ENCODE assay signal across 8 cellular contexts in the genomic region with DNA sequence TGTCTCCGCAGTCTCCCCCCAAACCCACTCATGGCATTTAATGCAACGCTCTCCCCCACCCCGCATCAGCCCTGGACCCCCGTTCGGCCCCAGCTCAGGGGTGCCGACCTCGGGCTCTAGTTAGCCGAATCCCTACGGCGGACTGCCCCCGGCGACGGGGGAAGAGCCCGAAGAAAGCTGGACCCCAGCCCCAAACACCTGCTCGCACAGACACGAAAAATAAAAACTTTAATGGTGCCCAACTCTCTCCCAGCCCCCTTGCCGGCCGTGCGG. TPM values are rescaled to one million over a fixed set of nuclear protein-coding genes. Genes with fewer than 3 reads are reported as not detected.
DNase-seq lines count a peak whose midpoint lies in the region; ATAC-seq and TF ChIP-seq lines count a peak whose summit lies in the region.

No MANE protein-coding gene starts in this region.

- H3K9ac ChIP-seq in endodermal cell (ENCODE audit: extremely low read depth, low read length, poor library complexity, severe bottlenecking) = peak overlapping the region; percentile 95

- H3K27me3 ChIP-seq in CD4-positive, CD25-positive, alpha-beta regulatory T cell (ENCODE audit: control insufficient read depth, insufficient read depth, low read length) = peaks cover 3% of the 10 kb centered on the region
- no peaks in the 10 kb centered on the region for H3K27me3 ChIP-seq in SJCRH30
- no peaks in the 10 kb centered on the region for H3K27me3 ChIP-seq in endodermal cell (ENCODE audit: control insufficient read depth, insufficient read depth, low read length, poor library complexity, severe bottlenecking)
- H3K27me3 ChIP-seq in osteoblast (ENCODE audit: insufficient read depth, low read length) = no peaks in the 10 kb centered on the region

- no peak for ATAC-seq in CD4-positive, CD25-positive, alpha-beta regulatory T cell (ENCODE audit: low read depth in 2 of 2)
- no peak for ATAC-seq in HG03045 (IDR thresholded peaks at IDR 0.05; ENCODE audit: unreplicated experiment)

- H3K27ac ChIP-seq in CD4-positive, CD25-positive, alpha-beta regulatory T cell (ENCODE audit: insufficient read depth, low read length, poor library complexity, severe bottlenecking) = peak overlapping the region; percentile 77
- H3K27ac ChIP-seq in SJCRH30 = peak overlapping the region; percentile 74
- H3K27ac ChIP-seq in endodermal cell (ENCODE audit: low read depth, low read length) = peak overlapping the region; percentile 96
- H3K27ac ChIP-seq in osteoblast (ENCODE audit: low read depth, low read length) = peak overlapping the region; percentile 62

- peak overlapping the region; percentile 91 for H3K4me3 ChIP-seq in CD4-positive, CD25-positive, alpha-beta regulatory T cell (ENCODE audit: low read depth, low read length)
- H3K4me3 ChIP-seq in SJCRH30 = peak overlapping the region; percentile 88
- peak overlapping the region; percentile 98 for H3K4me3 ChIP-seq in endodermal cell (ENCODE audit: low read length)
- peak overlapping the region; percentile 85 for H3K4me3 ChIP-seq in osteoblast (ENCODE audit: insufficient read depth, low read length)

- peaks cover 3% of the 10 kb centered on the region for H3K36me3 ChIP-seq in CD4-positive, CD25-positive, alpha-beta regulatory T cell (ENCODE audit: control insufficient read depth, insufficient read depth, low read length)
- H3K36me3 ChIP-seq in SJCRH30 = peaks cover 30% of the 10 kb centered on the region
- peaks cover 31% of the 10 kb centered on the region for H3K36me3 ChIP-seq in endodermal cell (ENCODE audit: control insufficient read depth, insufficient read depth, low read length)
- peaks cover 4% of the 10 kb centered on the region for H3K36me3 ChIP-seq in osteoblast (ENCODE audit: insufficient read depth, low read length)

- 0% methylated on average over 19 of the region's 19 CpGs; no CpG with 5 or more reads in 1 of the 2 experiments for WGBS in endodermal cell (ENCODE audit: insufficient coverage in 1 of 2, insufficient read length in 1 of 2), 2 experiments

- H3K27ac Mint-ChIP-seq in CD4-positive, CD25-positive, alpha-beta regulatory T cell = peak overlapping the region; percentile 92 to 97 (median 93)
- peak overlapping the region; percentile 97 for H3K27ac Mint-ChIP-seq in endodermal cell

- H4K20me1 ChIP-seq in osteoblast (ENCODE audit: insufficient read depth, low read length) = peaks cover 19% of the 10 kb centered on the region

- H3K9me3 ChIP-seq in CD4-positive, CD25-positive, alpha-beta regulatory T cell (ENCODE audit: control insufficient read depth in 2 of 2, low read length in 2 of 2) = no peaks in the 10 kb centered on the region
- H3K9me3 ChIP-seq in SJCRH30 (replicated peaks) (no peaks in the 10 kb centered on the region), endodermal cell (ENCODE audit: control insufficient read depth, low read length) (no peaks in the 10 kb centered on the region), osteoblast (ENCODE audit: low read depth, low read length) (no peaks in the 10 kb centered on the region)

- H3K36me3 Mint-ChIP-seq in CD4-positive, CD25-positive, alpha-beta regulatory T cell = peaks cover 2% of the 10 kb centered on the region
- peaks cover 31% of the 10 kb centered on the region for H3K36me3 Mint-ChIP-seq in endodermal cell (ENCODE audit: low read depth)

- H3K9me3 Mint-ChIP-seq in CD4-positive, CD25-positive, alpha-beta regulatory T cell = no peaks in the 10 kb centered on the region
- H3K9me3 Mint-ChIP-seq in endodermal cell = no peaks in the 10 kb centered on the region

- TF ChIP-seq CTCF in endodermal cell (conservative IDR thresholded peaks at IDR 0.05) = no peak
- TF ChIP-seq CTCF in osteoblast (IDR thresholded peaks at IDR 0.05; ENCODE audit: extremely low read depth, low read depth, low read length) = no peak

- H3K4me1 Mint-ChIP-seq in CD4-positive, CD25-positive, alpha-beta regulatory T cell = peaks cover 0 to 44% (median 34%) of the 10 kb centered on the region in 4 donors
- peaks cover 49% of the 10 kb centered on the region for H3K4me1 Mint-ChIP-seq in endodermal cell

- peaks cover 40% of the 10 kb centered on the region for H3K4me1 ChIP-seq in CD4-positive, CD25-positive, alpha-beta regulatory T cell (ENCODE audit: control insufficient read depth, insufficient read depth, low read length, poor library complexity, severe bottlenecking)
- peaks cover 12% of the 10 kb centered on the region for H3K4me1 ChIP-seq in SJCRH30
- peaks cover 27% of the 10 kb centered on the region for H3K4me1 ChIP-seq in endodermal cell (ENCODE audit: control insufficient read depth, insufficient read depth, low read length)
- peaks cover 41% of the 10 kb centered on the region for H3K4me1 ChIP-seq in osteoblast (ENCODE audit: insufficient read depth, low read length)

- peaks cover 30% of the 10 kb centered on the region for H3K27me3 Mint-ChIP-seq in CD4-positive, CD25-positive, alpha-beta regulatory T cell
- peaks cover 10% of the 10 kb centered on the region for H3K27me3 Mint-ChIP-seq in endodermal cell (ENCODE audit: insufficient read depth)

- peak overlapping the region; percentile 95 to 99 (median 98) for H3K4me3 Mint-ChIP-seq in CD4-positive, CD25-positive, alpha-beta regulatory T cell
- H3K4me3 Mint-ChIP-seq in endodermal cell = peak overlapping the region; percentile 98

- no peak for DNase-seq in CD4-positive, CD25-positive, alpha-beta regulatory T cell
- DNase-seq in SJCRH30 = no peak
- DNase-seq in endodermal cell = no peak
- no peak for DNase-seq in osteoblast (ENCODE audit: insufficient read length, low spot score, missing footprints)
- DNase-seq in hippocampal formation (lab: John Stamatoyannopoulos, UW) = no peak
- DNase-seq in HuH-7.5 (ENCODE audit: low spot score) = no peak
- DNase-seq in NCI-H345 (lab: John Stamatoyannopoulos, UW) = no peak

- peak overlapping the region; percentile 92 for H3K4me2 ChIP-seq in osteoblast (ENCODE audit: insufficient read depth, low read length)

- peak overlapping the region; percentile 44 for H2AFZ ChIP-seq in osteoblast (ENCODE audit: low read length)

- H3K79me2 ChIP-seq in osteoblast (ENCODE audit: insufficient read depth, low read length) = peaks cover 44% of the 10 kb centered on the region

RNA-seq across cellular contexts. Expression of gene RCC2, which starts 0.6 kb away (rescaled TPM):
- 36.0 TPM for total RNA-seq in CD4-positive, CD25-positive, alpha-beta regulatory T cell
- 10 to 100 TPM; 13.1 to 19.4 (median 16.1) TPM for polyA plus RNA-seq in CD4-positive, CD25-positive, alpha-beta regulatory T cell
- 169 and 170 TPM in 2 replicates for total RNA-seq in SJCRH30 (2014; rRNA removed; shearing (Covaris generic))
- total RNA-seq in endodermal cell = 100 to 1,000 TPM; 240 to 325 TPM
- polyA plus RNA-seq in endodermal cell (2013, experiment 1 of 2) = 136 TPM
- 129 TPM for polyA plus RNA-seq in endodermal cell (2013, experiment 2 of 2)
- 61.9 and 71.3 TPM in 2 replicates for total RNA-seq in osteoblast
